8 cellular contexts compared by ENCODE assay signal in genomic region chr6:105401247-105402089, GRCh38. TPM values are rescaled to one million over a fixed set of nuclear protein-coding genes. Genes with fewer than 3 reads are reported as not detected.
DNase-seq lines count a peak whose midpoint lies in the region; ATAC-seq lines count a peak whose summit lies in the region.

No MANE protein-coding gene starts in this region.

- peak; percentile 54 for DNase-seq in RPMI7951 (ENCODE audit: low read depth)
- DNase-seq in fibroblast of gingiva (ENCODE audit: low read depth), result peak; percentile 73
- DNase-seq in NCI-H146 (lab: John Stamatoyannopoulos, UW), result no peak
- no peak for DNase-seq in Ammon's horn (ENCODE audit: low spot score)
- no peak for DNase-seq in NCI-H1436 treated with DMSO at 0.1 percent for 48 hours (lab: John Stamatoyannopoulos, UW)

- H3K36me3 ChIP-seq in ES-I3 (ENCODE audit: insufficient read depth, low read length), result no peaks in the 10 kb centered on the region
- no peaks in the 10 kb centered on the region for H3K36me3 ChIP-seq in rectal smooth muscle tissue (ENCODE audit: control insufficient read depth, insufficient read depth, low read length)

- no peaks in the 10 kb centered on the region for H3K9me3 ChIP-seq in ES-I3 (ENCODE audit: control insufficient read depth, insufficient read depth, low read length)

- H3K4me3 ChIP-seq in rectal smooth muscle tissue (ENCODE audit: low read length), result peak overlapping the region; percentile 76

- peak overlapping the region; percentile 76 for H3K9ac ChIP-seq in ES-I3 (ENCODE audit: low read depth, low read length)
- H3K9ac ChIP-seq in rectal smooth muscle tissue (ENCODE audit: low read length), result no peak overlapping the region

- ATAC-seq in HG03196 (IDR thresholded peaks at IDR 0.05; ENCODE audit: unreplicated experiment), result no peak

- H3K4me1 ChIP-seq in ES-I3 (ENCODE audit: insufficient read depth, low read length) (peaks cover 29% of the 10 kb centered on the region), rectal smooth muscle tissue (ENCODE audit: control insufficient read depth, insufficient read depth, low read length) (peaks cover 3% of the 10 kb centered on the region)

- no peak overlapping the region for H3K27ac ChIP-seq in rectal smooth muscle tissue (ENCODE audit: low read depth, low read length)

- H3K27me3 ChIP-seq in rectal smooth muscle tissue (ENCODE audit: control insufficient read depth, insufficient read depth, low read length), result no peaks in the 10 kb centered on the region

RNA-seq across cellular contexts. Expression of gene PREP, which starts 1.4 kb away (rescaled TPM):
- total RNA-seq in RPMI7951 (2014; rRNA removed; shearing (Covaris generic)), result 23.6 and 26.1 TPM in 2 replicates

Comparison
In these comparisons a context has a peak if more than half of its experiments do, and no peak if none do; other contexts are left out.
1. DNase-seq: peak in RPMI7951 (single experiment) and fibroblast of gingiva (single experiment); none in NCI-H146 (single experiment), Ammon's horn (single experiment) and NCI-H1436 treated with DMSO at 0.1 percent for 48 hours (single experiment).